In the genomic region with DNA sequence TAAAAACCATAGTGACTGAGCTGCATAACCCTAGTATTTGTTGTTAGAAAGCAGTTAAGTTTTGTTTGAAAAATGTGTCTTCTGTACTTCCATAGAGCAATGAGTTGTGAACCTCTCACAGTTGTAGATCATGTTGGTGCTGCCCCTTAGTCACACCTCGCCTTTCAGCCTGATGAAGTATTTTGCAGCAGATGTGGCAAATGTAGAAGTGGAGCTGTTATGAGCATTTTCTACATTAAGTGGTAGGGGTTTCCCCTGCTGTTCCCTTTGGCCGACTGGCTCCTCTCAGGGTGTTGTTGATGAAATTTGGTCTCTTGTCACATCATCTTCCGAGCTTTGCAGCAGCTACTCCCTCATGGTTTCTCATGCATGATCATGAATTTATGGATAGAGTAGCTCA, we compare ENCODE assay signal across 29 cellular contexts. TPM values are rescaled to one million over a fixed set of nuclear protein-coding genes. Genes with fewer than 3 reads are reported as not detected.
DNase-seq lines count a peak whose midpoint lies in the region; ATAC-seq, FAIRE-seq and TF ChIP-seq lines count a peak whose summit lies in the region.
"Had no signal": no experiment of that assay in that cellular context is flagged by ENCODE, and none has a peak within 500 bp of the region (broad histone marks: within the 10 kb centered on the region; RNA-seq: fewer than 3 reads in every experiment).

No MANE protein-coding gene starts in this region.

- H3K36me3 ChIP-seq in psoas muscle (ENCODE audit: insufficient read depth in 1 of 2, low read depth in 1 of 2), result no peaks in the 10 kb centered on the region
- no peaks in the 10 kb centered on the region for H3K36me3 ChIP-seq in prostate gland
- H3K36me3 ChIP-seq: cardiac muscle cell, left lung, right atrium auricular region, thyroid gland, WERI-Rb-1 had no signal

- ATAC-seq in GM21786 (IDR thresholded peaks at IDR 0.05; ENCODE audit: unreplicated experiment) (peak; percentile 46), psoas muscle (no peak)
- ATAC-seq: left lung; Right ventricle myocardium inferior; stimulated activated naive CD8-positive, alpha-beta T cell treated with anti-CD3 and anti-CD28 coated beads, Interleukin-15, amount 100 ng/mL, for 72 hours had no signal

- H3K27ac ChIP-seq in psoas muscle, result no peak overlapping the region
- H3K27ac ChIP-seq in prostate gland, result no peak overlapping the region
- H3K27ac ChIP-seq: cardiac muscle cell, left lung, thyroid gland, WERI-Rb-1 had no signal

- TF ChIP-seq POLR2A in prostate gland (IDR thresholded peaks at IDR 0.05), result no peak

- no peaks in the 10 kb centered on the region for H3K9me3 Mint-ChIP-seq in immature natural killer cell
- H3K9me3 Mint-ChIP-seq: activated T-helper 1 cell treated with anti-CD3 and anti-CD28 coated beads, Interleukin-12 subunit alpha, Interleukin-12 subunit beta, Interleukin-2, Interleukin-4 antibody, amounts not matched to agents 30 ng/mL and 10 ng/mL and 1 ng/mL, durations not matched to agents 14 hours and 24 hours and 36 hours; stimulated activated naive CD8-positive, alpha-beta T cell treated with anti-CD3 and anti-CD28 coated beads, Interleukin-15, amount 100 ng/mL, for 72 hours had no signal

- H3K4me1 Mint-ChIP-seq in immature natural killer cell, result peaks cover 34 to 41% of the 10 kb centered on the region in 2 donors
- H3K4me1 Mint-ChIP-seq: stimulated activated naive CD8-positive, alpha-beta T cell treated with anti-CD3 and anti-CD28 coated beads, Interleukin-15, amount 100 ng/mL, for 72 hours had no signal

- DNase-seq in D721Med (ENCODE audit: insufficient read length, low spot score), result no peak
- peak; percentile 55 for DNase-seq in NCI-H2171 treated with DMSO at 0.1 percent for 48 hours (lab: John Stamatoyannopoulos, UW)
- DNase-seq in immature natural killer cell, result peak; percentile 21 to 24 (median 24)
- no peak for DNase-seq in psoas muscle
- no peak for DNase-seq in NCI-H526 treated with DMSO at 0.1 percent for 48 hours (lab: John Stamatoyannopoulos, UW)
- DNase-seq in prostate gland (ENCODE audit: low spot score), result no peak
- DNase-seq in stimulated activated CD8-positive, alpha-beta memory T cell treated with anti-CD3 and anti-CD28 coated beads, Interleukin-4, amount 100 ng/mL, for 48 hours, result no peak
- DNase-seq: 8988T; activated naive CD4-positive, alpha-beta T cell treated with anti-CD3 and anti-CD28 coated beads, Interleukin-2, amount 50 U/mL, for 16 hours; cortex of kidney; hypothalamus; Karpas-422; left lung; naive B cell; NCI-H1694 treated with DMSO at 0.1 percent for 48 hours; NCI-H774; OCI-M1; stimulated activated CD4-positive, alpha-beta T cell treated with anti-CD3 and anti-CD28 coated beads, Interleukin-4, amount 100 ng/mL, for 4 hours; stimulated activated naive CD8-positive, alpha-beta T cell treated with anti-CD3 and anti-CD28 coated beads, Interleukin-15, amount 100 ng/mL, for 72 hours; thyroid gland; WERI-Rb-1 had no signal

- peaks cover 0 to 4% (median 0%) of the 10 kb centered on the region in 3 donors for H3K27me3 ChIP-seq in psoas muscle (ENCODE audit: insufficient read depth in 3 of 3, low read length in 2 of 3)
- H3K27me3 ChIP-seq in prostate gland (replicated peaks; ENCODE audit: insufficient read depth), result no peaks in the 10 kb centered on the region
- H3K27me3 ChIP-seq: cardiac muscle cell, left lung, right atrium auricular region, thyroid gland had no signal

- peak; percentile 41 for FAIRE-seq in D721Med (lab: Jason Lieb, UNC)
- FAIRE-seq: endometrium, HTR-8/SVneo had no signal

- H3K9me3 ChIP-seq in psoas muscle, result no peaks in the 10 kb centered on the region
- no peaks in the 10 kb centered on the region for H3K9me3 ChIP-seq in prostate gland
- H3K9me3 ChIP-seq: left lung, right atrium auricular region, thyroid gland had no signal

- no peaks in the 10 kb centered on the region for H3K4me1 ChIP-seq in psoas muscle
- H3K4me1 ChIP-seq in prostate gland (replicated peaks), result no peaks in the 10 kb centered on the region
- H3K4me1 ChIP-seq: left lung, right atrium auricular region had no signal

- peaks cover 0 to 4% (median 2%) of the 10 kb centered on the region in 3 donors for H3K27me3 Mint-ChIP-seq in immature natural killer cell (ENCODE audit: low read depth in 3 of 3)
- H3K27me3 Mint-ChIP-seq: stimulated activated naive CD8-positive, alpha-beta T cell treated with anti-CD3 and anti-CD28 coated beads, Interleukin-15, amount 100 ng/mL, for 72 hours had no signal

- H3K36me3 Mint-ChIP-seq in immature natural killer cell, result peaks cover 0 to 7% (median 0%) of the 10 kb centered on the region in 3 donors
- H3K36me3 Mint-ChIP-seq: CD4-positive, CD25-positive, alpha-beta regulatory T cell; naive B cell had no signal

- H3K27ac Mint-ChIP-seq in immature natural killer cell, result peak overlapping the region in 5 of 6 donors; percentile 27 to 52 (median 43)
- H3K27ac Mint-ChIP-seq: activated T-helper 1 cell treated with anti-CD3 and anti-CD28 coated beads, Interleukin-12 subunit alpha, Interleukin-12 subunit beta, Interleukin-2, Interleukin-4 antibody, amounts not matched to agents 30 ng/mL and 10 ng/mL and 1 ng/mL, durations not matched to agents 14 hours and 24 hours and 36 hours; CD4-positive, CD25-positive, alpha-beta regulatory T cell; naive B cell; stimulated activated naive CD8-positive, alpha-beta T cell treated with anti-CD3 and anti-CD28 coated beads, Interleukin-15, amount 100 ng/mL, for 72 hours had no signal

- WGBS in psoas muscle, 3 donors, result 34 to 48% (median 41%) methylated on average over 3 of the region's 3 CpGs
- WGBS in prostate gland, result 74% methylated on average over 3 of the region's 3 CpGs

- H3K4me3 ChIP-seq in psoas muscle, result no peak overlapping the region
- no peak overlapping the region for H3K4me3 ChIP-seq in prostate gland
- H3K4me3 ChIP-seq: cardiac muscle cell, left lung, right atrium auricular region, thyroid gland had no signal

- TF ChIP-seq CTCF in D721Med (IDR thresholded peaks at IDR 0.05; ENCODE audit: insufficient read depth, missing control alignments) (no peak), psoas muscle (IDR thresholded peaks at IDR 0.05) (no peak), prostate gland (IDR thresholded peaks at IDR 0.05) (no peak)

- peak overlapping the region; percentile 9 to 51 (median 24) for H3K4me3 Mint-ChIP-seq in immature natural killer cell
- H3K4me3 Mint-ChIP-seq: activated T-helper 1 cell treated with anti-CD3 and anti-CD28 coated beads, Interleukin-12 subunit alpha, Interleukin-12 subunit beta, Interleukin-2, Interleukin-4 antibody, amounts not matched to agents 30 ng/mL and 10 ng/mL and 1 ng/mL, durations not matched to agents 14 hours and 24 hours and 36 hours; CD4-positive, CD25-positive, alpha-beta regulatory T cell; naive B cell; stimulated activated naive CD8-positive, alpha-beta T cell treated with anti-CD3 and anti-CD28 coated beads, Interleukin-15, amount 100 ng/mL, for 72 hours had no signal

- intact Hi-C loops in psoas muscle (cut with DNase I) (no loop called here), prostate gland (cut with DNase I) (no loop called here)

RNA-seq across cellular contexts. Expression of a gene that starts 33.6 kb away (rescaled TPM):
- polyA plus RNA-seq in immature natural killer cell (10 to 100 TPM; 15.6 to 19.2 (median 18.5) TPM), psoas muscle (1 to 10 TPM; 1.4 to 4.6 (median 1.6) TPM)
- total RNA-seq in psoas muscle (10 to 100 TPM in 2 of 4 donors, 1 to 10 TPM in 2; 6.2 to 11.5 (median 9.5) TPM), prostate gland (10 to 100 TPM; 13.5 to 14.1 TPM)

Comparison
In these comparisons a context has a peak if more than half of its experiments do, and no peak if none do; other contexts are left out.
1. DNase-seq: peak in NCI-H2171 treated with DMSO at 0.1 percent for 48 hours (single experiment) and immature natural killer cell (3 of 3); none in D721Med (single experiment), psoas muscle (0 of 2), NCI-H526 treated with DMSO at 0.1 percent for 48 hours (single experiment), prostate gland (single experiment) and stimulated activated CD8-positive, alpha-beta memory T cell treated with anti-CD3 and anti-CD28 coated beads, Interleukin-4, amount 100 ng/mL, for 48 hours (single experiment).